In the genomic region with DNA sequence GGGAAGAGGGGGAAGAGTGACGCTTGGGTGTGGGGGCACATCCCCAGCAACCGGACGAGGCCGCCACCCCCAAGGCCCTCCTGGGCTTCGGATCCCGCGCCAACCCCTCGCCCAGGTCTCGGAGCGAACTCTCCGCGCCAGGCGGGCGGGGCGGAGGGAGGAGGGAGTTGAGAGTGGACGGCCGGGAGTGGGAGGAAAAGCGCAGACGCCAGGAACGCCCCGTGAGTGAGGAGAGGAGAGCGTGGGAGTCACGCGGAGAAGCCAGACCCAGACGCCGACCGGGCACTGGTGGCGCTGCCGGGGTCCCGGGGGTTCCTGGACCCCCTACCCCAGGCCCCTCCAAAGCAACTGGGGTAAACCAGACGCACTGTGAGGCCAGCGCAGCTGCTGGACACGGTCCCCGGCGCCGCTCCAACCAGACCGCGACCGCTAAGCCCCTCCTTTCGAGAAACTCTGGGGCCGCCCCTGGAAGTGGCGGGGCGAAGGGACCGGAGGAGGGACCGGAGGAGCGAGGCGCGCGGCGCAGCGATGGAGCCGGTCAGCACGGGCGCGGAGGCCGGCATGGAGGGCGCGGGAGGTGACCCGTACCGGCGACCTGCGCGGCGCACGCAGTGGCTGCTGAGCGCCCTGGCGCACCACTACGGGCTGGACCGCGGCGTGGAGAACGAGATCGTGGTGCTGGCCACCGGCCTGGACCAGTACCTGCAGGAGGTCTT, we compare ENCODE assay signal across 9 cellular contexts.
DNase-seq lines count a peak whose midpoint lies in the region; FAIRE-seq and TF ChIP-seq lines count a peak whose summit lies in the region.
"Had no signal": no experiment of that assay in that cellular context is flagged by ENCODE, and none has a peak within 500 bp of the region (broad histone marks: within the 10 kb centered on the region; RNA-seq: fewer than 3 reads in every experiment).

A gene with protein sequence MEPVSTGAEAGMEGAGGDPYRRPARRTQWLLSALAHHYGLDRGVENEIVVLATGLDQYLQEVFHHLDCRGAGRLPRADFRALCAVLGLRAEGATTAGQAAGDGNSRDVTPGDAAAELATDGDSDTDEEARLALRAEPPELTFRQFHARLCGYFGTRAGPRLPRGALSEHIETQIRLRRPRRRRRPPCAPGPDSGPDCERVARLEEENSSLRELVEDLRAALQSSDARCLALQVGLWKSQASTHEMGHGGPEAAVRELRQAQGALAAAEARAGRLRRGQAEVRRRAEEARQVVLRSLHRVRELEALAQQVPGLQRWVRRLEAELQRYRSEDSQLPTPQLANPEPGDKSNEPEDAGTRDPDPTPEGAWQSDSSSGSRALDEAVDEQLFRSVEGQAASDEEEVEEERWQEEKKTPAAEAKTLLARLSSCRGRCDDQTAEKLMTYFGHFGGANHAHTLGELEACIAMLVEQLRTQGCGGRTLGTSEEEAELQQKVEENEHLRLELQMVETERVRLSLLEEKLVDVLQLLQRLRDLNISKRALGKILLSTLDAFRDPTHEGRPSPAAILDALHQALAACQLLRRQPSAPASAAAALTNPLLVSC (plus strand): TSS at position 204 of the 716 bp plus-strand sequence. CDS start 325 bp downstream, at position 529.

- no peaks in the 10 kb centered on the region for H3K9me3 Mint-ChIP-seq in activated naive CD8-positive, alpha-beta T cell (ENCODE audit: low read depth)

- no peak within 1 kb of the TSS for H3K27ac Mint-ChIP-seq in activated naive CD8-positive, alpha-beta T cell

- no peak within 1 kb of the TSS for H3K9ac ChIP-seq in iPS-15b (ENCODE audit: low read depth, low read length)

- peak within 1 kb of the TSS; percentile 75 for H3K4me3 ChIP-seq in iPS-15b (ENCODE audit: low read depth, low read length)
- H3K4me3 ChIP-seq in skin epidermis = peak within 1 kb of the TSS; percentile 31 to 53 (median 44)

- FAIRE-seq in D721Med (lab: Jason Lieb, UNC) = no peak
- FAIRE-seq: A204.1 had no signal

- H3K4me1 ChIP-seq in iPS-15b (ENCODE audit: control insufficient read depth, insufficient read depth, low read length) = peaks cover 15% of the 10 kb centered on the region

- H3K27ac ChIP-seq in skin epidermis = peak within 1 kb of the TSS in 15 of 21 experiments; percentile 3 to 81 (median 53)

- no peak for TF ChIP-seq CTCF in D721Med (IDR thresholded peaks at IDR 0.05; ENCODE audit: insufficient read depth, missing control alignments)
- TF ChIP-seq CTCF in GM13977 (IDR thresholded peaks at IDR 0.05; ENCODE audit: extremely low read depth, insufficient read depth, missing control alignments) = no peak

- DNase-seq in DMS153 (lab: John Stamatoyannopoulos, UW) = peak; percentile 20
- DNase-seq in DMS153 treated with DMSO at 0.1 percent for 48 hours (lab: John Stamatoyannopoulos, UW; ENCODE audit: unreplicated experiment) = no peak
- no peak for DNase-seq in D721Med (ENCODE audit: insufficient read length, low spot score)
- DNase-seq in GOT3 (lab: John Stamatoyannopoulos, UW) = no peak
- DNase-seq in GM13977 (ENCODE audit: low spot score) = no peak

- H3K4me3 Mint-ChIP-seq in activated naive CD8-positive, alpha-beta T cell = peak within 1 kb of the TSS; percentile 80

- H3K4me1 Mint-ChIP-seq in activated naive CD8-positive, alpha-beta T cell (ENCODE audit: low read depth) = peaks cover 59% of the 10 kb centered on the region

- H3K27me3 Mint-ChIP-seq in activated naive CD8-positive, alpha-beta T cell = peaks cover 10% of the 10 kb centered on the region

- no peaks in the 10 kb centered on the region for H3K9me3 ChIP-seq in iPS-15b (ENCODE audit: control insufficient read depth, insufficient read depth, low read length)

- in situ Hi-C loops in GM13977 (cut with MboI; ENCODE audit: low pct_unique_long_range_greater_than_20kb, low sequenced_read_pairs, unreplicated experiment) = no loop called here

- no peaks in the 10 kb centered on the region for H3K36me3 ChIP-seq in iPS-15b (ENCODE audit: control insufficient read depth, insufficient read depth, low read length)

- peaks cover 96% of the 10 kb centered on the region for H3K27me3 ChIP-seq in iPS-15b (ENCODE audit: control insufficient read depth, insufficient read depth, low read length)

- H3K36me3 Mint-ChIP-seq in activated naive CD8-positive, alpha-beta T cell = peaks cover 3% of the 10 kb centered on the region
